In the genomic region with DNA sequence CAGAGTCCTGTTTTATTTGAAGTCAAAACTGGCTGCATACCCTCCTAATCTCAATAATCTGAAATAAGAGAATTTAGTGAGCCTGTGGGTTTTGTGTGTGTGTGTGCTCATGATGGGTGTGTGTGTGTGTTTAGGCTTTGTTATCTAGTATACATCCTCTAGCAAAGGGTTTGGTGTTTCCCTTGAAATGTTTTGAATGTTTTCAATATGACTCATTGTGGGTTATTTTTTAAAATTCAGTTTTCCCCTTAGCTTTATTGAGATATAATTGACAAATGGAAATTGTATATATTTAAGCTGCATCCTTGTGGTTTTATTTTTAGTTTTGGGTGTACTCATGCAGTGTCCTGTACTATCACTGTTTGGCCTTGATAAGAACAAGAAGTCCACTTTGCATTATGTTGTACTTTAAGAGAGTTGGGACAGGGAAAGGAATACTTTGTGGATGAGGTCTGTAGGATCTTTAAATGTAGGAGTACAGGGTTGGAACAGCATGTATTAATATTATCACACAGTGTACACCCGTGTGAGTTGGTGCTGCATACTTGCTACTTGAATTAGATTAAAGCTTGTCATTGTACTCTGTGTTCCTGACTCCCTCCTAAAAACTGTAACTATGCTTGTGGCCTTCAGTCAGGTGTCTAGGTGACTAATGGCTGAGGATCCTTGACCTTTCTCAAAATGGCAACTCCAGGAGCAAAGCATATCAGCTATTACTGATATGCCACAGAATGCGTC, we compare ENCODE assay signal across 1 cellular context.
TF ChIP-seq lines count a peak whose summit lies in the region.

No MANE protein-coding gene starts in this region.

TF ChIP-seq in HepG2, 621 proteins besides CTCF, POLR2A, EP300 and RAD21 (continued from another document):
- TF ChIP-seq, protein P1, sequence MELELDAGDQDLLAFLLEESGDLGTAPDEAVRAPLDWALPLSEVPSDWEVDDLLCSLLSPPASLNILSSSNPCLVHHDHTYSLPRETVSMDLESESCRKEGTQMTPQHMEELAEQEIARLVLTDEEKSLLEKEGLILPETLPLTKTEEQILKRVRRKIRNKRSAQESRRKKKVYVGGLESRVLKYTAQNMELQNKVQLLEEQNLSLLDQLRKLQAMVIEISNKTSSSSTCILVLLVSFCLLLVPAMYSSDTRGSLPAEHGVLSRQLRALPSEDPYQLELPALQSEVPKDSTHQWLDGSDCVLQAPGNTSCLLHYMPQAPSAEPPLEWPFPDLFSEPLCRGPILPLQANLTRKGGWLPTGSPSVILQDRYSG (CRISPR knock-in tag; IDR thresholded peaks at IDR 0.05) = no peak
